ENCODE assay signal across 14 cellular contexts in genomic region chr2:75788925-75789324, GRCh38.
"Had no signal": no experiment of that assay in that cellular context is flagged by ENCODE, and none has a peak within 500 bp of the region (broad histone marks: within the 10 kb centered on the region; RNA-seq: fewer than 3 reads in every experiment).

No MANE protein-coding gene starts in this region.

- H3K4me3 ChIP-seq: hepatocyte, skin epidermis had no signal

- H3K9me3 Mint-ChIP-seq: activated CD4-positive, alpha-beta memory T cell treated with anti-CD3 and anti-CD28 coated beads, Interleukin-2, amount 10 ng/mL, durations not matched to agents 7 days and 5 days; central memory CD8-positive, alpha-beta T cell; neural crest cell; type B pancreatic cell had no signal

- H2AFZ ChIP-seq: hepatocyte had no signal

- H3K4me3 Mint-ChIP-seq: activated CD4-positive, alpha-beta memory T cell treated with anti-CD3 and anti-CD28 coated beads, Interleukin-2, amount 10 ng/mL, durations not matched to agents 7 days and 5 days; activated naive CD8-positive, alpha-beta T cell; central memory CD8-positive, alpha-beta T cell; neural crest cell; type B pancreatic cell had no signal

- H3K27ac Mint-ChIP-seq: activated CD4-positive, alpha-beta memory T cell treated with anti-CD3 and anti-CD28 coated beads, Interleukin-2, amount 10 ng/mL, durations not matched to agents 7 days and 5 days; activated naive CD8-positive, alpha-beta T cell; type B pancreatic cell had no signal

- H3K4me2 ChIP-seq: hepatocyte had no signal

- DNase-seq: activated CD4-positive, alpha-beta memory T cell treated with anti-CD3 and anti-CD28 coated beads, Interleukin-2, amount 10 ng/mL, durations not matched to agents 7 days and 5 days; activated CD4-positive, alpha-beta T cell treated with anti-CD3 and anti-CD28 coated beads for 1 hour; activated gamma-delta T cell; activated T-cell treated with anti-CD3 and anti-CD28 coated beads, Interleukin-2, amount 50 U/mL, for 48 hours; aorta; effector memory CD4-positive, alpha-beta T cell; retina; substantia nigra had no signal

- H3K36me3 Mint-ChIP-seq: activated naive CD8-positive, alpha-beta T cell; type B pancreatic cell had no signal

- H3K79me2 ChIP-seq: hepatocyte had no signal

- H3K27me3 ChIP-seq: hepatocyte had no signal

- H3K4me1 Mint-ChIP-seq: activated CD4-positive, alpha-beta memory T cell treated with anti-CD3 and anti-CD28 coated beads, Interleukin-2, amount 10 ng/mL, durations not matched to agents 7 days and 5 days; central memory CD8-positive, alpha-beta T cell had no signal

- H3K27ac ChIP-seq: hepatocyte, skin epidermis had no signal
